1 cellular context compared by ENCODE assay signal in genomic region chr11:64007629-64008282, GRCh38.
TF ChIP-seq lines count a peak whose summit lies in the region.

No MANE protein-coding gene starts in this region.

TF ChIP-seq in GM12878, 131 proteins besides CTCF, POLR2A, EP300 and RAD21 (continued from another document):
- TF ChIP-seq SP1 (IDR thresholded peaks at IDR 0.05; ENCODE audit: low read depth, low read length) (no peak), YY1 (IDR thresholded peaks at IDR 0.05; ENCODE audit: low read depth, low read length) (no peak), DPF2 (IDR thresholded peaks at IDR 0.05) (no peak)
